ENCODE assay signal across 8 cellular contexts in the genomic region with DNA sequence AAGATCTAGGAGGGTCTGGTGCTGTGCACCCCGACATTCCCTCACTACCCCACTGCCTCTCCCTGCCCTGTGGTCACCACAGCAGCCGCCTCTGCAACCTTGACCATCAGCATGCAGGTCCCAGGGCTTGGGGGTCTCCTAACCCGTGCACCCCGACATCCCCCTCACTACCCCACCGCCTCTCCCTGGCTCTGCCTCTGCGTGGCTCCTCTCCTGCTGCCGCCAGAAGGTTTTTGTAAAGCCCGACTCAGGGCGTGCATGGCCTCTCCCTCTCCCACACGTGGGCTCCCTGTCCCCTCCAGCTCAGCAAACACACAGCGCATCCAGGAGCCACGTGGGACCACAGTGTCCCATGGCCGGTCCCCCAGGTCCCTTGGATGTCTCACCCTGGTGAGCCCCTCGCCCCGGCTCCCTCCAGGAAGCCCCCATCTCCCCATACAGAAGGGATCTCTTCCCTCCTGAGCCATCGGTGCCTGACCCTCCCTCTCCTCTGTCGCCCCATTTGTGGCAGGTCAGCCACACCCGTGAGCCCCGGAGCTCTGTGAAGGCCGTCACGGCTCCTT.
DNase-seq lines count a peak whose midpoint lies in the region; ATAC-seq and TF ChIP-seq lines count a peak whose summit lies in the region.
"Not testable (repeated sequence)": the region's sequence is repeated elsewhere in the genome, so short reads cannot be mapped to it uniquely, and the experiment has no call there.

No MANE protein-coding gene starts in this region.

- 87 to 91% (median 89%) methylated on average over 21 of the region's 21 CpGs for WGBS in spleen, 5 donors

- peaks cover 0 to 14% (median 0%) of the 10 kb centered on the region in 7 donors for H3K27me3 ChIP-seq in spleen (replicated peaks in 1 of 7)
- not testable (repeated sequence) for H3K27me3 ChIP-seq in upper lobe of right lung

- H3K36me3 Mint-ChIP-seq in HFFc6 (ENCODE audit: low read depth); activated CD4-positive, alpha-beta T cell treated with anti-CD3 and anti-CD28 coated beads, Interleukin-2, amount 10 ng/mL, durations not matched to agents 24 days and 14 days (ENCODE audit: low read depth); activated T-helper 17 cell treated with anti-CD3 and anti-CD28 coated beads, Interleukin-2, amount 50 U/mL, for 72 hours (ENCODE audit: low read depth); chondrocyte (ENCODE audit: low read depth); naive B cell: not testable (repeated sequence)

- H3K36me3 ChIP-seq in spleen, upper lobe of right lung: not testable (repeated sequence)

- intact Hi-C loops in activated CD4-positive, alpha-beta T cell treated with anti-CD3 and anti-CD28 coated beads, Interleukin-2, amount 10 ng/mL, durations not matched to agents 24 days and 14 days (cut with micrococcal nuclease); spleen (cut with DNase I; ENCODE audit: low total_unique reads); upper lobe of right lung (cut with DNase I): not testable (repeated sequence)

- TF ChIP-seq CTCF in HFFc6 (IDR thresholded peaks at IDR 0.05); chondrocyte (IDR thresholded peaks at IDR 0.05); spleen (IDR thresholded peaks at IDR 0.05 in 8 of 11, conservative IDR thresholded peaks at IDR 0.05 in 3 of 11); upper lobe of right lung (IDR thresholded peaks at IDR 0.05): not testable (repeated sequence)

- H3K4me1 ChIP-seq in spleen: peaks cover 0 to 32% (median 9%) of the 10 kb centered on the region in 6 donors
- not testable (repeated sequence) for H3K4me1 ChIP-seq in upper lobe of right lung

- peak overlapping the region; percentile 57 for H3K27ac Mint-ChIP-seq in HFFc6
- H3K27ac Mint-ChIP-seq in activated CD4-positive, alpha-beta T cell treated with anti-CD3 and anti-CD28 coated beads, Interleukin-2, amount 10 ng/mL, durations not matched to agents 24 days and 14 days: peak overlapping the region; percentile 96
- peak overlapping the region; percentile 81 for H3K27ac Mint-ChIP-seq in activated T-helper 17 cell treated with anti-CD3 and anti-CD28 coated beads, Interleukin-2, amount 50 U/mL, for 72 hours
- not testable (repeated sequence) for H3K27ac Mint-ChIP-seq in chondrocyte (ENCODE audit: unreplicated experiment)
- H3K27ac Mint-ChIP-seq in naive B cell: peak overlapping the region in 1 of 6 donors; percentile 21

- H3K4me3 ChIP-seq in spleen, upper lobe of right lung: not testable (repeated sequence)

- DNase-seq in 8988T (peak; percentile 17), chondrocyte (ENCODE audit: low spot score) (peak; percentile 59), spleen (peak; percentile 68), upper lobe of right lung (peak; percentile 54)
- DNase-seq in HFFc6; activated CD4-positive, alpha-beta T cell treated with anti-CD3 and anti-CD28 coated beads, Interleukin-2, amount 10 ng/mL, durations not matched to agents 24 days and 14 days; naive B cell: not testable (repeated sequence)

- H3K4me1 Mint-ChIP-seq in HFFc6 (ENCODE audit: low read depth): peaks cover 27% of the 10 kb centered on the region
- peaks cover 31% of the 10 kb centered on the region for H3K4me1 Mint-ChIP-seq in activated CD4-positive, alpha-beta T cell treated with anti-CD3 and anti-CD28 coated beads, Interleukin-2, amount 10 ng/mL, durations not matched to agents 24 days and 14 days
- H3K4me1 Mint-ChIP-seq in activated T-helper 17 cell treated with anti-CD3 and anti-CD28 coated beads, Interleukin-2, amount 50 U/mL, for 72 hours: peaks cover 17% of the 10 kb centered on the region
- H3K4me1 Mint-ChIP-seq in chondrocyte (ENCODE audit: low read depth): peaks cover 17% of the 10 kb centered on the region
- H3K4me1 Mint-ChIP-seq in naive B cell: peaks cover 12 to 26% (median 24%) of the 10 kb centered on the region in 3 donors

- not testable (repeated sequence) for H3K27ac ChIP-seq in spleen, upper lobe of right lung

- ATAC-seq in activated T-helper 17 cell treated with anti-CD3 and anti-CD28 coated beads, Interleukin-2, amount 50 U/mL, for 72 hours (replicated peaks); naive B cell (ENCODE audit: low read depth in 2 of 2); upper lobe of right lung: not testable (repeated sequence)

- not testable (repeated sequence) for TF ChIP-seq POLR2A in spleen (IDR thresholded peaks at IDR 0.05)

- H3K9me3 ChIP-seq in spleen, upper lobe of right lung: not testable (repeated sequence)

- H3K27me3 Mint-ChIP-seq in HFFc6 (ENCODE audit: insufficient read depth) (peaks cover 13% of the 10 kb centered on the region), chondrocyte (ENCODE audit: low read depth) (peaks cover 23% of the 10 kb centered on the region)
- not testable (repeated sequence) for H3K27me3 Mint-ChIP-seq in activated CD4-positive, alpha-beta T cell treated with anti-CD3 and anti-CD28 coated beads, Interleukin-2, amount 10 ng/mL, durations not matched to agents 24 days and 14 days; activated T-helper 17 cell treated with anti-CD3 and anti-CD28 coated beads, Interleukin-2, amount 50 U/mL, for 72 hours; naive B cell

- H3K9me3 Mint-ChIP-seq in HFFc6; activated CD4-positive, alpha-beta T cell treated with anti-CD3 and anti-CD28 coated beads, Interleukin-2, amount 10 ng/mL, durations not matched to agents 24 days and 14 days; activated T-helper 17 cell treated with anti-CD3 and anti-CD28 coated beads, Interleukin-2, amount 50 U/mL, for 72 hours; chondrocyte (ENCODE audit: low read depth); naive B cell: not testable (repeated sequence)

- H3K4me3 Mint-ChIP-seq in HFFc6; activated CD4-positive, alpha-beta T cell treated with anti-CD3 and anti-CD28 coated beads, Interleukin-2, amount 10 ng/mL, durations not matched to agents 24 days and 14 days; activated T-helper 17 cell treated with anti-CD3 and anti-CD28 coated beads, Interleukin-2, amount 50 U/mL, for 72 hours; chondrocyte (ENCODE audit: unreplicated experiment): not testable (repeated sequence)
- H3K4me3 Mint-ChIP-seq in naive B cell: peak overlapping the region in 5 of 8 donors; percentile 9 to 96 (median 44)
